In the genomic region with DNA sequence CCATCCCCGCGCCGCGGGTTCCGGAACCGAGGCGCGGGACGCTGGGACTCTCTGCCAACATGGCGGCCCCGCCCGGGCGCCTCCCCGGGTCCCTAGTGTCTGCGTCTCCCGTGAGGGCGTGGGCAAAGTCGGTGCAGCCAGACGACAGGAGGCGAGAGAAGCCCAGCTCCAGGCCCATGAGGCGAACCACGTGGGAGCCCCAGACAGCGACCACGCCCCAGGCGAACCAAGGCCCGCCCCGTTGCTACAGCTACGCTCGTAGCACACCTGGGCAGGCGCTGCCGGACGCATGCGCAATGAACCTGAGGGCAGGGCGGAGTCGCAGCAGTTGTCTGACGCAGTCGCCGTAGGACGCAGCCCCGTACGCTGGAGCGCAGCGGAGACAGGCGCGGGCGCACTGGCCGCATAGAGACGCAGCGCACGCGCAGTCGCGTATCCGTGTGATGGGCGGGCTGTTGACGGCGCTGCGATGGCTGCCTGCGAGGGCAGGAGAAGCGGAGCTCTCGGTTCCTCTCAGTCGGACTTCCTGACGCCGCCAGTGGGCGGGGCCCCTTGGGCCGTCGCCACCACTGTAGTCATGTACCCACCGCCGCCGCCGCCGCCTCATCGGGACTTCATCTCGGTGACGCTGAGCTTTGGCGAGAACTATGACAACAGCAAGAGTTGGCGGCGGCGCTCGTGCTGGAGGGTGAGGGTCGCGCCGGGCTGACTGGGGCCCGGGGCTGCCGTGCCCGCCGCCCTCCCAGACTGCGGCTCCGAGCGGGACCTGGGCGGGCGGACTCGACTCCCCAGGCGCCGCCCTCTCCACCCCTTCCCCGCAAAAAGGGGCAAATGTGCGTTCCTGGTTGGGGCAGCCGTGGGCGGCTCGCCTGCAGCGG, we compare ENCODE assay signal across 8 cellular contexts. TPM values are rescaled to one million over a fixed set of nuclear protein-coding genes. Genes with fewer than 3 reads are reported as not detected.
DNase-seq lines count a peak whose midpoint lies in the region; ATAC-seq, FAIRE-seq and TF ChIP-seq lines count a peak whose summit lies in the region.

A gene (plus strand): TSS at position 455 of the 878 bp plus-strand sequence. CDS start 15 bp downstream, at position 470.

- peak within 1 kb of the TSS; percentile 33 to 67 for H3K4me3 ChIP-seq in body of pancreas

- WGBS in body of pancreas, 2 donors = 0% methylated on average over 101 of the region's 101 CpGs; no CpG with 5 or more reads in 1 of the 2 donors

- H3K27ac ChIP-seq in 22Rv1 = peak within 1 kb of the TSS; percentile 99
- H3K27ac ChIP-seq in body of pancreas = peak within 1 kb of the TSS; percentile 75 to 95 (median 87)

- ATAC-seq in GM18520 (IDR thresholded peaks at IDR 0.05; ENCODE audit: unreplicated experiment) (peak; percentile 69), HG03064 (IDR thresholded peaks at IDR 0.05; ENCODE audit: low read depth, unreplicated experiment) (peak; percentile 75), body of pancreas (peak; percentile 95), sciatic nerve (peak; percentile 95)

- no peaks in the 10 kb centered on the region for H3K36me3 ChIP-seq in body of pancreas (replicated peaks in 1 of 2; ENCODE audit: insufficient read depth in 1 of 2, low read depth in 2 of 2)

- DNase-seq in NCI-H2107 treated with DMSO at 0.1 percent for 48 hours (lab: John Stamatoyannopoulos, UW; ENCODE audit: unreplicated experiment) (peak; percentile 97), body of pancreas (peak; percentile 99 to 100 (median 100)), iPS DF 19.7 (ENCODE audit: low read depth, low spot score) (peak; percentile 93), sciatic nerve (ENCODE audit: low spot score) (peak; percentile 99)

- H3K9me3 ChIP-seq in body of pancreas = no peaks in the 10 kb centered on the region

- FAIRE-seq in TTC549 (lab: Jason Lieb, UNC) = peak; percentile 78

- peak; percentile 15; the same call in 1 of the 2 replicates for TF ChIP-seq CTCF in 22Rv1 (IDR thresholded peaks at IDR 0.05)
- TF ChIP-seq CTCF in body of pancreas (IDR thresholded peaks at IDR 0.05) = peak in 3 of 7 experiments; percentile 0 to 14 (median 4)

- H3K27me3 ChIP-seq in body of pancreas = no peaks in the 10 kb centered on the region

- peaks cover 42% of the 10 kb centered on the region for H3K4me1 ChIP-seq in body of pancreas

- peak; percentile 73 to 86 (median 84) for TF ChIP-seq POLR2A in body of pancreas (IDR thresholded peaks at IDR 0.05)

- intact Hi-C loops in body of pancreas (cut with DNase I) = no loop called here
- intact Hi-C loops in sciatic nerve (cut with DNase I) = no loop called here

RNA-seq across cellular contexts. Expression of the gene that starts here (rescaled TPM):
- 10 to 100 TPM; 32.6 to 34.2 TPM for total RNA-seq in body of pancreas
- 48.3 TPM for total RNA-seq in sciatic nerve

Comparison
In these comparisons a context has a peak if more than half of its experiments do, and no peak if none do; other contexts are left out.
1. Peak in every context shown above with its lines: DNase-seq, ATAC-seq, H3K4me3 ChIP-seq and H3K27ac ChIP-seq.